Comparison of ENCODE assay signal across 1 cellular context in the genomic region with DNA sequence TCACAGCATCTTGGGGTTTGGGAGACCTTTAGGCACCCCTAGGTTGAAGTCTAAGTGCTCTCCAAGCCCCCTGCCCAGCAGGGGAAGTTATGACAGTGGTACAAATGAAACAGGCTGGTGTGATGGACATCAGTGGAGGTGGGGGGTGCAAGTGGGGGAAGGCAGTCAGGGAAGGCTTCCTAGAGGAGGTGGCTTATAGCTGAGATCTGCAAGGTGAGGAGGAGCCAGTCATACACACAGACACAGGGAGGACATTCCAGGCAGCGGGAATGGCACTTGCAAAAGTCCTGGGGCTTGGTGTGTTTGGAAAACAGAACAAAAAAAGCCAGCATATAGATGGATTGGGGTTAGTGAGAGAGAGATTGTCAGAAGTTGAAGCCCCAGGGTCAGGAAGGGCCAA.
A peak's percentile ranks its signal among the peaks of the same experiment; 100 is the strongest.
TF ChIP-seq lines count a peak whose summit lies in the region.

No MANE protein-coding gene starts in this region.

TF ChIP-seq in K562, 482 proteins besides CTCF, POLR2A, EP300 and RAD21:
- TF ChIP-seq DIDO1 (tag; IDR thresholded peaks at IDR 0.05; ENCODE audit: low read depth): no peak
- TF ChIP-seq RBM25 (IDR thresholded peaks at IDR 0.05; ENCODE audit: low read depth, low read length, severe bottlenecking): peak; percentile 14
- TF ChIP-seq ZFP36 (IDR thresholded peaks at IDR 0.05; ENCODE audit: low read depth, low read length, partially characterized antibody): peak; percentile 91
- peak in 1 of 2 experiments; percentile 15; a peak in 1 of 4 replicates for TF ChIP-seq KDM1A (IDR thresholded peaks at IDR 0.05)
